12 cellular contexts compared by ENCODE assay signal in genomic region chr9:89639367-89639795, GRCh38. TPM values are rescaled to one million over a fixed set of nuclear protein-coding genes. Genes with fewer than 3 reads are reported as not detected.
DNase-seq lines count a peak whose midpoint lies in the region; ATAC-seq, FAIRE-seq and TF ChIP-seq lines count a peak whose summit lies in the region.
"Had no signal": no experiment of that assay in that cellular context is flagged by ENCODE, and none has a peak within 500 bp of the region (broad histone marks: within the 10 kb centered on the region; RNA-seq: fewer than 3 reads in every experiment).

No MANE protein-coding gene starts in this region.

- DNase-seq in right lobe of liver (peak; percentile 62 to 76 (median 74)), HepG2 (ENCODE audit: low spot score) (no peak), left ventricle myocardium superior (peak; percentile 89), posterior cingulate gyrus (peak; percentile 25 to 94 (median 65)), aorta (peak; percentile 80 to 90), NCI-H1048 (lab: John Stamatoyannopoulos, UW) (no peak), kidney glomerular epithelial cell (lab: John Stamatoyannopoulos, UW) (no peak)
- DNase-seq: activated gamma-delta T cell treated with Interleukin-2 at 50 U/mL for 16 hours; effector memory CD8-positive, alpha-beta T cell; GDM1; Kasumi-1 had no signal

- no TSS peak for BruUV-seq in HepG2 (replicated peaks; lab: Mats Ljungman, UMichigan)

- H3K36me3 ChIP-seq in right lobe of liver (no peaks in the 10 kb centered on the region), HepG2 (replicated peaks in 1 of 2; ENCODE audit: control insufficient read depth in 1 of 2, insufficient read depth in 2 of 2, low read length in 2 of 2) (no peaks in the 10 kb centered on the region), aorta (ENCODE audit: control insufficient read depth in 1 of 2, insufficient read depth in 2 of 2, low read length in 1 of 2) (no peaks in the 10 kb centered on the region)

- POLR2A ChIA-PET in HepG2 (lab: Yijun Ruan, JAX), result no interaction called here

- H3K9ac ChIP-seq in HepG2 (ENCODE audit: insufficient read depth, low read depth, low read length), result no peak overlapping the region

- no peak for TF ChIP-seq RAD21 in HepG2 (CRISPR knock-in tag; IDR thresholded peaks at IDR 0.05)

- TF ChIP-seq CTCF in right lobe of liver (IDR thresholded peaks at IDR 0.05) (no peak), HepG2 (CRISPR knock-in tag; IDR thresholded peaks at IDR 0.05) (no peak)

- TF ChIP-seq EP300 in HepG2 (IDR thresholded peaks at IDR 0.05; ENCODE audit: low read depth in 2 of 2, low read length in 2 of 2), result no peak
- TF ChIP-seq EP300 in HepG2 (CRISPR knock-in tag; IDR thresholded peaks at IDR 0.05; ENCODE audit: borderline replicate concordance), result no peak

- CTCF ChIA-PET in HepG2 (lab: Yijun Ruan, JAX; ENCODE audit: low intra/inter-chr PET ratio, low total read pairs), result no interaction called here

- H3K79me2 ChIP-seq in HepG2 (ENCODE audit: insufficient read depth, low read length), result no peaks in the 10 kb centered on the region

- in situ Hi-C loops in HepG2 (cut with HindIII; ENCODE audit: extremely low pct_ligation_motif_present, low pct_unique_long_range_greater_than_20kb), result no loop called here

- no peaks in the 10 kb centered on the region for H4K20me1 ChIP-seq in HepG2 (ENCODE audit: insufficient read depth, low read length)

- H3K9me3 ChIP-seq in right lobe of liver (no peaks in the 10 kb centered on the region), HepG2 (ENCODE audit: low read length) (no peaks in the 10 kb centered on the region), aorta (ENCODE audit: control insufficient read depth, low read length) (no peaks in the 10 kb centered on the region)

- H3K27me3 ChIP-seq in right lobe of liver (no peaks in the 10 kb centered on the region), HepG2 (ENCODE audit: control insufficient read depth in 1 of 2, insufficient read depth in 2 of 2, low read length in 2 of 2) (peaks cover 4 to 21% of the 10 kb centered on the region in 2 experiments; a peak in 3 of 5 replicates), aorta (ENCODE audit: control insufficient read depth in 1 of 2, insufficient read depth in 2 of 2, low read length in 1 of 2) (no peaks in the 10 kb centered on the region)

- H3K4me1 ChIP-seq in right lobe of liver, result peaks cover 0 to 17% (median 0%) of the 10 kb centered on the region in 4 donors
- no peaks in the 10 kb centered on the region for H3K4me1 ChIP-seq in HepG2 (ENCODE audit: insufficient read depth, low read length)
- H3K4me1 ChIP-seq in aorta (ENCODE audit: control insufficient read depth in 1 of 2, insufficient read depth in 2 of 2, low read length in 2 of 2), result peaks cover 2% of the 10 kb centered on the region in 2 donors

- 44% methylated on average over 2 of the region's 13 CpGs for WGBS in right lobe of liver (ENCODE audit: insufficient coverage, low coverage, low lambda C conversion rate, missing lambda C conversion rate)
- 44% methylated on average over 4 of the region's 13 CpGs for WGBS in HepG2 (ENCODE audit: low lambda C conversion rate)
- 6 to 7% methylated on average over 13 of the region's 13 CpGs for WGBS in aorta, 2 donors

- no peak overlapping the region for H3K4me3 ChIP-seq in right lobe of liver
- no peak overlapping the region for H3K4me3 ChIP-seq in HepG2 (replicated peaks in 1 of 3; ENCODE audit: insufficient read depth in 1 of 3, low read depth in 2 of 3, low read length in 3 of 3)
- no peak overlapping the region for H3K4me3 ChIP-seq in aorta (ENCODE audit: low read length in 2 of 2)

- H3K27ac ChIP-seq in right lobe of liver, result no peak overlapping the region
- H3K27ac ChIP-seq in HepG2 (ENCODE audit: extremely low read length, insufficient read depth, low read length), result no peak overlapping the region
- H3K27ac ChIP-seq in aorta (ENCODE audit: low read depth in 1 of 2, low read length in 2 of 2), result peak overlapping the region; percentile 39 to 83

- no peak overlapping the region for H2AFZ ChIP-seq in HepG2 (ENCODE audit: low read length)

- no peak overlapping the region for H3K4me2 ChIP-seq in HepG2 (ENCODE audit: low read depth, low read length)

- no peak for FAIRE-seq in HepG2 (lab: Jason Lieb, UNC)

- no peak for TF ChIP-seq POLR2A in right lobe of liver (IDR thresholded peaks at IDR 0.05)
- no peak for TF ChIP-seq POLR2A in HepG2 (IDR thresholded peaks at IDR 0.05; ENCODE audit: insufficient read depth in 1 of 2, low read depth in 2 of 2, low read length in 2 of 2)

- ATAC-seq in right lobe of liver, result peak; percentile 55 to 85 (median 83)
- no peak for ATAC-seq in HepG2
- peak; percentile 92 for ATAC-seq in left ventricle myocardium superior
- ATAC-seq in aorta (ENCODE audit: low FRiP score), result peak; percentile 88
- no peak for ATAC-seq in HG03442 (IDR thresholded peaks at IDR 0.05; ENCODE audit: unreplicated experiment)
- ATAC-seq: effector memory CD8-positive, alpha-beta T cell had no signal

- intact Hi-C loops in right lobe of liver (cut with DNase I), result no loop called here
- intact Hi-C loops in HepG2 (cut with micrococcal nuclease; ENCODE audit: unreplicated experiment), result no loop called here
- intact Hi-C loops in left ventricle myocardium superior (cut with micrococcal nuclease), result no loop called here
- intact Hi-C loops in posterior cingulate gyrus (cut with DNase I), result no loop called here
- intact Hi-C loops in aorta (cut with DNase I), result loop anchor here in 1 of 2 donors (10.0 kb wide), 1 partner anchor 45 kb away; no protein-coding TSS in a partner anchor

TF ChIP-seq in HepG2, 621 proteins besides CTCF, POLR2A, EP300 and RAD21:
- TF ChIP-seq PHB2 (IDR thresholded peaks at IDR 0.05; ENCODE audit: partially characterized antibody), result no peak
- TF ChIP-seq, protein P1, sequence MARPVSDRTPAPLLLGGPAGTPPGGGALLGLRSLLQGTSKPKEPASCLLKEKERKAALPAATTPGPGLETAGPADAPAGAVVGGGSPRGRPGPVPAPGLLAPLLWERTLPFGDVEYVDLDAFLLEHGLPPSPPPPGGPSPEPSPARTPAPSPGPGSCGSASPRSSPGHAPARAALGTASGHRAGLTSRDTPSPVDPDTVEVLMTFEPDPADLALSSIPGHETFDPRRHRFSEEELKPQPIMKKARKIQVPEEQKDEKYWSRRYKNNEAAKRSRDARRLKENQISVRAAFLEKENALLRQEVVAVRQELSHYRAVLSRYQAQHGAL (CRISPR knock-in tag; IDR thresholded peaks at IDR 0.05; ENCODE audit: not compliant biosample characterization), result no peak
- no peak for TF ChIP-seq FOXK1 (CRISPR knock-in tag; IDR thresholded peaks at IDR 0.05; ENCODE audit: borderline replicate concordance, low read depth)
- no peak for TF ChIP-seq ZNF556 (CRISPR knock-in tag; IDR thresholded peaks at IDR 0.05; ENCODE audit: borderline replicate concordance)
- TF ChIP-seq TFE3 (CRISPR knock-in tag; IDR thresholded peaks at IDR 0.05), result no peak
- no peak for TF ChIP-seq SP2 (CRISPR knock-in tag; IDR thresholded peaks at IDR 0.05)
- TF ChIP-seq ZNF382 (CRISPR knock-in tag; IDR thresholded peaks at IDR 0.05; ENCODE audit: borderline replicate concordance), result no peak
- TF ChIP-seq ZNF24 (IDR thresholded peaks at IDR 0.05), result no peak
- TF ChIP-seq ONECUT2 (CRISPR knock-in tag; IDR thresholded peaks at IDR 0.05), result no peak
- no peak for TF ChIP-seq ZNF607 (CRISPR knock-in tag; IDR thresholded peaks at IDR 0.05; ENCODE audit: borderline replicate concordance)

RNA-seq across cellular contexts. Expression of gene GADD45G, which starts 34.6 kb away (rescaled TPM):
- total RNA-seq in right lobe of liver (100 to 1,000 TPM in 2 of 6 experiments, 10 to 100 TPM in 4; 11.4 to 130 (median 30.9) TPM), HepG2 (2016; rRNA removed; fragmentation: Illumina TruSeq; extraction: Trizol) (not detected in 2 replicates), left ventricle myocardium superior (54.0 TPM), aorta (1 to 10 TPM; 4.5 to 4.7 TPM)
- total RNA-seq in HepG2 (2016; cell fraction: cytosol; rRNA removed; fragmentation: Illumina TruSeq; extraction: Trizol; ENCODE audit: low read depth), result not detected in 2 replicates
- total RNA-seq in HepG2 (2016; cell fraction: insoluble cytoplasmic fraction; rRNA removed; fragmentation: Illumina TruSeq; extraction: Trizol), result not detected in 2 replicates
- not detected in 2 replicates for total RNA-seq in HepG2 (2016; cell fraction: membrane; rRNA removed; fragmentation: Illumina TruSeq; extraction: Trizol)
- not detected in 2 replicates for total RNA-seq in HepG2 (2016; cell fraction: nucleus; rRNA removed; fragmentation: Illumina TruSeq; extraction: Trizol)
- polyA plus RNA-seq in HepG2 (2011; rRNA removed) (not detected in 2 replicates), aorta (10 to 100 TPM in 1 of 2 donors, 1 to 10 TPM in 1; 8.1 to 30.4 TPM)
- not detected in 2 replicates for polyA plus RNA-seq in HepG2 (2011; cell fraction: cytosol; rRNA removed)
- not detected in 2 replicates for polyA plus RNA-seq in HepG2 (2011; cell fraction: nucleus; rRNA removed)
- not detected in 2 replicates for polyA plus RNA-seq in HepG2 (2012)
- not detected in 2 replicates for polyA plus RNA-seq in HepG2 (2016; cell fraction: cytosol; fragmentation: Illumina TruSeq; extraction: Trizol; ENCODE audit: low read depth)
- not detected in 2 replicates for polyA plus RNA-seq in HepG2 (2016; cell fraction: insoluble cytoplasmic fraction; fragmentation: Illumina TruSeq; extraction: Trizol; ENCODE audit: low read depth)
- not detected in 2 replicates for polyA plus RNA-seq in HepG2 (2016; cell fraction: membrane; fragmentation: Illumina TruSeq; extraction: Trizol; ENCODE audit: low read depth)
- not detected in 2 replicates for polyA plus RNA-seq in HepG2 (2016; cell fraction: nucleus; fragmentation: Illumina TruSeq; extraction: Trizol; ENCODE audit: insufficient read depth, low read depth)
- polyA minus RNA-seq in HepG2 (2011; rRNA and poly(A)+ RNA removed; ENCODE audit: low replicate concordance), result not detected in 2 replicates
- polyA minus RNA-seq in HepG2 (2011; cell fraction: cytosol; rRNA and poly(A)+ RNA removed), result not detected in 2 replicates
- not detected in 2 replicates for polyA minus RNA-seq in HepG2 (2011; cell fraction: nucleus; rRNA and poly(A)+ RNA removed)

Comparison
In these comparisons a context has a peak if more than half of its experiments do, and no peak if none do; other contexts are left out.
1. ATAC-seq: peak in right lobe of liver (4 of 4), left ventricle myocardium superior (single experiment) and aorta (single experiment); none in HepG2 (single experiment) and HG03442 (single experiment).
2. DNase-seq: peak in right lobe of liver (3 of 3), left ventricle myocardium superior (single experiment), posterior cingulate gyrus (10 of 10) and aorta (2 of 2); none in HepG2 (single experiment), NCI-H1048 (single experiment) and kidney glomerular epithelial cell (single experiment).
3. H3K27ac ChIP-seq: peak in aorta (2 of 2); none in right lobe of liver (0 of 3) and HepG2 (single experiment).